In genomic region chr13:49733181-49733951, GRCh38 we compare ENCODE assay signal across 13 cellular contexts. TPM values are rescaled to one million over a fixed set of nuclear protein-coding genes. Genes with fewer than 3 reads are reported as not detected.
DNase-seq lines count a peak whose midpoint lies in the region; ATAC-seq, FAIRE-seq and TF ChIP-seq lines count a peak whose summit lies in the region.
"Had no signal": no experiment of that assay in that cellular context is flagged by ENCODE, and none has a peak within 500 bp of the region (broad histone marks: within the 10 kb centered on the region; RNA-seq: fewer than 3 reads in every experiment).

No MANE protein-coding gene starts in this region.

- H3K4ac ChIP-seq in H1 (replicated peaks; ENCODE audit: insufficient read length, low read depth, low read length) (no peak overlapping the region), trophoblast cell (ENCODE audit: low read depth, low read length) (no peak overlapping the region)

- H2BK5ac ChIP-seq in H1 (ENCODE audit: low read depth, low read length) (no peak overlapping the region), trophoblast cell (ENCODE audit: low read depth, low read length, poor library complexity) (no peak overlapping the region)

- H3K23ac ChIP-seq in H1 (ENCODE audit: insufficient read length), result no peak overlapping the region
- H3K23ac ChIP-seq in trophoblast cell (ENCODE audit: low read length), result no peak overlapping the region

- TF ChIP-seq CTCF in C4-2B (conservative IDR thresholded peaks at IDR 0.05) (no peak), H1 (IDR thresholded peaks at IDR 0.05; ENCODE audit: control extremely low read depth in 1 of 3, insufficient read depth in 1 of 3, low read depth in 1 of 3, low read length in 3 of 3) (no peak), lung (IDR thresholded peaks at IDR 0.05; ENCODE audit: control extremely low read depth, extremely low read depth) (no peak), MM.1S (IDR thresholded peaks at IDR 0.05; ENCODE audit: low read length) (no peak)

- H3K4me2 ChIP-seq in H1 (ENCODE audit: insufficient read depth in 1 of 2, low read depth in 2 of 2, low read length in 2 of 2) (no peak overlapping the region), MM.1S (ENCODE audit: low read depth, low read length) (no peak overlapping the region), trophoblast cell (ENCODE audit: low read length) (no peak overlapping the region)

- H2BK20ac ChIP-seq in H1 (ENCODE audit: low read length), result no peak overlapping the region

- CTCF ChIA-PET in H1 (lab: Charles Lee; ENCODE audit: partially characterized antibody), result interaction anchor here (0.6 to 1.1 kb wide), 2 partner anchors 63 to 84 kb away, joined by 3 read pairs; no protein-coding TSS in a partner anchor

- no peak overlapping the region for H2AK5ac ChIP-seq in H1 (ENCODE audit: low read depth, low read length)
- no peak overlapping the region for H2AK5ac ChIP-seq in trophoblast cell (ENCODE audit: low read length)

- H3K4me1 ChIP-seq in H1 (replicated peaks in 1 of 4; ENCODE audit: control insufficient read depth in 3 of 4, insufficient read depth in 4 of 4, low read length in 3 of 4) (no peaks in the 10 kb centered on the region), lung (ENCODE audit: control insufficient read depth in 2 of 2, insufficient read depth in 2 of 2, low read length in 2 of 2) (no peaks in the 10 kb centered on the region), MM.1S (ENCODE audit: low read length) (no peaks in the 10 kb centered on the region), trophoblast cell (ENCODE audit: control insufficient read depth in 1 of 2, insufficient read depth in 2 of 2, low read length in 2 of 2) (no peaks in the 10 kb centered on the region), HAP-1 (no peaks in the 10 kb centered on the region)
- H3K4me1 ChIP-seq: vagina had no signal

- no peak for TF ChIP-seq RAD21 in Ishikawa (IDR thresholded peaks at IDR 0.05; ENCODE audit: low read depth)
- TF ChIP-seq RAD21 in H1 (IDR thresholded peaks at IDR 0.05 in 1 of 2, conservative IDR thresholded peaks at IDR 0.05 in 1 of 2; ENCODE audit: low read depth in 2 of 2, low read length in 2 of 2), result no peak

- H3K79me2 ChIP-seq in H1 (ENCODE audit: control insufficient read depth in 1 of 2, insufficient read depth in 2 of 2, low read length in 2 of 2) (no peaks in the 10 kb centered on the region), MM.1S (ENCODE audit: low read length) (no peaks in the 10 kb centered on the region), trophoblast cell (ENCODE audit: control insufficient read depth, insufficient read depth, low read length, poor library complexity) (no peaks in the 10 kb centered on the region)

- no peaks in the 10 kb centered on the region for H3K23me2 ChIP-seq in H1 (ENCODE audit: low read depth, low read length)

- H3K4me3 ChIP-seq in H1 (ENCODE audit: extremely low read depth in 1 of 4, insufficient read depth in 2 of 4, low read depth in 3 of 4, low read length in 4 of 4), result no peak overlapping the region
- H3K4me3 ChIP-seq in lung, result no peak overlapping the region
- no peak overlapping the region for H3K4me3 ChIP-seq in MM.1S (ENCODE audit: low read length)
- H3K4me3 ChIP-seq in trophoblast cell (ENCODE audit: low read depth, low read length), result no peak overlapping the region
- H3K4me3 ChIP-seq in HAP-1, result no peak overlapping the region
- H3K4me3 ChIP-seq: vagina had no signal

- H4K8ac ChIP-seq in H1 (ENCODE audit: extremely low read depth, insufficient read depth, low read length), result peak overlapping the region; percentile 35; the same call in 1 of the 2 replicates
- H4K8ac ChIP-seq in trophoblast cell (ENCODE audit: low read depth, low read length), result no peak overlapping the region

- H2AFZ ChIP-seq in H1 (ENCODE audit: low read length) (no peak overlapping the region), MM.1S (ENCODE audit: low read length) (no peak overlapping the region), trophoblast cell (ENCODE audit: insufficient read depth, low read length, poor library complexity) (no peak overlapping the region)

- WGBS in H1 (ENCODE audit: extremely low coverage in 1 of 2, insufficient coverage in 1 of 2, insufficient read length in 1 of 2, insufficient replicate concordance in 2 of 2, low coverage in 1 of 2, low lambda C conversion rate in 2 of 2, missing lambda C conversion rate in 1 of 2), 2 experiments, result 93% methylated on average over 12 of the region's 12 CpGs; no CpG with 5 or more reads in 1 of the 2 experiments
- 63 to 86% methylated on average over 12 of the region's 12 CpGs for WGBS in lung, 2 donors
- WGBS in trophoblast cell (ENCODE audit: extremely low coverage, insufficient coverage, insufficient read length), result no CpG with 5 or more reads among the region's 12 CpGs

- H3K18ac ChIP-seq in H1 (ENCODE audit: extremely low read depth, low read length), result no peak overlapping the region
- H3K18ac ChIP-seq in trophoblast cell (ENCODE audit: low read length), result no peak overlapping the region

- H4K91ac ChIP-seq in H1 (replicated peaks; ENCODE audit: insufficient read length, low read length), result no peak overlapping the region
- H4K91ac ChIP-seq in trophoblast cell (ENCODE audit: low read depth, low read length), result no peak overlapping the region

- H3K27me3 ChIP-seq in H1 (replicated peaks in 1 of 4; ENCODE audit: control insufficient read depth in 3 of 4, extremely low read depth in 1 of 4, insufficient read depth in 3 of 4, low read length in 3 of 4), result no peaks in the 10 kb centered on the region
- no peaks in the 10 kb centered on the region for H3K27me3 ChIP-seq in lung (ENCODE audit: control insufficient read depth, insufficient read depth)
- H3K27me3 ChIP-seq in MM.1S (replicated peaks; ENCODE audit: insufficient read depth, low read length), result no peaks in the 10 kb centered on the region
- no peaks in the 10 kb centered on the region for H3K27me3 ChIP-seq in trophoblast cell (ENCODE audit: insufficient read depth, low read length)
- H3K27me3 ChIP-seq in HAP-1 (ENCODE audit: low read depth), result no peaks in the 10 kb centered on the region
- H3K27me3 ChIP-seq: vagina had no signal

- no peak for FAIRE-seq in H1 (lab: Jason Lieb, UNC)
- FAIRE-seq: H54 had no signal

- no peak overlapping the region for H2BK15ac ChIP-seq in H1 (ENCODE audit: low read length)

- H2BK120ac ChIP-seq in H1 (replicated peaks; ENCODE audit: low read depth, low read length) (no peak overlapping the region), trophoblast cell (ENCODE audit: insufficient read depth, low read length, poor library complexity) (no peak overlapping the region)

- no peak overlapping the region for H3K56ac ChIP-seq in H1 (replicated peaks; ENCODE audit: insufficient read length, low read depth, low read length)

- in situ Hi-C loops in HAP-1 (cut with MboI; ENCODE audit: low sequenced_read_pairs), result no loop called here

- TF ChIP-seq EP300 in Ishikawa (IDR thresholded peaks at IDR 0.05; ENCODE audit: borderline replicate concordance), result no peak
- TF ChIP-seq EP300 in H1 (IDR thresholded peaks at IDR 0.05; ENCODE audit: borderline replicate concordance in 1 of 2, low read depth in 2 of 2, low read length in 2 of 2), result no peak

- H3K27ac ChIP-seq in C4-2B (0 out of 2 replicates have a peak overlapping the region, but pooled peaks have one; percentile 3), H1 (ENCODE audit: low read depth, low read length) (no peak overlapping the region), lung (ENCODE audit: low read depth in 1 of 2, low read length in 1 of 2) (peak overlapping the region in 1 of 2 donors; percentile 6), MM.1S (ENCODE audit: low read length) (no peak overlapping the region), trophoblast cell (ENCODE audit: low read depth, low read length) (no peak overlapping the region)
- H3K27ac ChIP-seq: vagina had no signal

- H3K79me1 ChIP-seq in H1 (ENCODE audit: low read depth, low read length) (no peaks in the 10 kb centered on the region), trophoblast cell (ENCODE audit: low read length) (no peaks in the 10 kb centered on the region)

- DNase-seq in H1 (ENCODE audit: low read depth in 1 of 2, low spot score in 2 of 2) (no peak), lung (ENCODE audit: low spot score) (peak; percentile 50), MM.1S (no peak), trophoblast cell (no peak), HAP-1 (ENCODE audit: low spot score in 2 of 2) (no peak)
- no peak for DNase-seq in activated CD8-positive, alpha-beta memory T cell treated with anti-CD3 and anti-CD28 coated beads for 24 hours
- DNase-seq: activated CD4-positive, alpha-beta T cell treated with anti-CD3 and anti-CD28 coated beads for 48 hours; effector memory CD4-positive, alpha-beta T cell; NCI-H226 had no signal

- H3K9me2 ChIP-seq in MM.1S (replicated peaks; ENCODE audit: insufficient read depth, low read length), result no peaks in the 10 kb centered on the region

- H2BK12ac ChIP-seq in H1 (ENCODE audit: low read depth, low read length) (no peak overlapping the region), trophoblast cell (ENCODE audit: low read length) (no peak overlapping the region)

- no peak for TF ChIP-seq POLR2A in H1 (IDR thresholded peaks at IDR 0.05; ENCODE audit: control extremely low read depth in 1 of 2, low read depth in 2 of 2, low read length in 2 of 2)

- H3K14ac ChIP-seq in H1 (ENCODE audit: insufficient read length) (no peak overlapping the region), trophoblast cell (ENCODE audit: low read length) (no peak overlapping the region)

- H3K36me3 ChIP-seq in H1 (ENCODE audit: control insufficient read depth in 2 of 4, insufficient read depth in 4 of 4, low read length in 3 of 4), result peaks cover 0 to 24% (median 5%) of the 10 kb centered on the region in 4 experiments; a peak in 4 of 8 replicates
- H3K36me3 ChIP-seq in lung (ENCODE audit: control insufficient read depth in 2 of 2, insufficient read depth in 2 of 2, low read length in 2 of 2), result peaks cover 1 to 4% of the 10 kb centered on the region in 2 donors
- no peaks in the 10 kb centered on the region; the same call in 1 of the 2 replicates for H3K36me3 ChIP-seq in MM.1S (replicated peaks; ENCODE audit: insufficient read depth, low read length)
- peaks cover 5 to 7% of the 10 kb centered on the region in 2 experiments for H3K36me3 ChIP-seq in trophoblast cell (ENCODE audit: control insufficient read depth in 1 of 2, insufficient read depth in 2 of 2, low read length in 2 of 2)
- H3K36me3 ChIP-seq in HAP-1 (replicated peaks), result peaks cover 17% of the 10 kb centered on the region

- H4K12ac ChIP-seq in trophoblast cell (ENCODE audit: low read depth, low read length), result no peak overlapping the region

- no peaks in the 10 kb centered on the region for H3F3A ChIP-seq in MM.1S (ENCODE audit: insufficient read depth, low read length)

- peak; percentile 67 for ATAC-seq in lung (ENCODE audit: insufficient read depth, low FRiP score)

- no peaks in the 10 kb centered on the region for H3K9me3 ChIP-seq in H1 (ENCODE audit: insufficient read depth in 2 of 2, low read depth in 1 of 2, low read length in 1 of 2)
- no peaks in the 10 kb centered on the region for H3K9me3 ChIP-seq in lung (ENCODE audit: control insufficient read depth in 2 of 2, insufficient read depth in 1 of 2, low read length in 1 of 2)
- H3K9me3 ChIP-seq in MM.1S (replicated peaks; ENCODE audit: insufficient read depth, low read length), result no peaks in the 10 kb centered on the region
- no peaks in the 10 kb centered on the region for H3K9me3 ChIP-seq in trophoblast cell (ENCODE audit: insufficient read depth, low read depth, low read length)
- H3K9me3 ChIP-seq in HAP-1, result no peaks in the 10 kb centered on the region
- H3K9me3 ChIP-seq: vagina had no signal

- no peak overlapping the region; a peak in 1 of 7 replicates for H3K9ac ChIP-seq in H1 (replicated peaks in 1 of 4; ENCODE audit: extremely low read depth in 1 of 4, low read depth in 3 of 4, low read length in 3 of 4)
- H3K9ac ChIP-seq in MM.1S (ENCODE audit: low read length), result no peak overlapping the region
- no peak overlapping the region for H3K9ac ChIP-seq in trophoblast cell (ENCODE audit: low read length)

- H4K20me1 ChIP-seq in H1 (replicated peaks in 1 of 2; ENCODE audit: control insufficient read depth in 1 of 2, insufficient read depth in 2 of 2, low read length in 2 of 2) (peaks cover 0 to 2% of the 10 kb centered on the region in 2 experiments), MM.1S (ENCODE audit: insufficient read depth, low read length) (no peaks in the 10 kb centered on the region)

- POLR2A ChIA-PET in H1 (lab: Charles Lee; ENCODE audit: partially characterized antibody), result interaction anchor here (1.2 kb wide), 1 partner anchor 59 kb away, joined by 6 read pairs; the partner anchor contains the start of gene KPNA3

- no peak overlapping the region for H4K5ac ChIP-seq in H1 (ENCODE audit: insufficient read length, low read depth, low read length)

RNA-seq across cellular contexts. Expression of gene EBPL, which starts 42.1 kb away (rescaled TPM):
- 130 TPM in 2 replicates for total RNA-seq in H1 (2021; fragmentation: NEBNext Ultra II Directional; extraction: Animal tissue kit (Norgen Biotek cat#: 25700))
- polyA plus RNA-seq in H1 (2011; rRNA removed), result 136 and 204 TPM in 2 replicates
- polyA plus RNA-seq in H1 (2011; cell fraction: cytosol; rRNA removed), result 199 TPM
- polyA plus RNA-seq in H1 (2011; cell fraction: nucleus; rRNA removed), result 97.1 TPM
- polyA plus RNA-seq in H1 (2012, experiment 1 of 2), result 79.7 to 120 TPM (median 103 TPM) in 4 replicates
- polyA plus RNA-seq in H1 (2012, experiment 2 of 2), result 181 TPM
- polyA plus RNA-seq in H1 (2013, experiment 1 of 2), result 255 TPM
- 241 TPM for polyA plus RNA-seq in H1 (2013, experiment 2 of 2)
- 54.0 and 55.6 TPM in 2 replicates for polyA minus RNA-seq in H1 (2011; rRNA and poly(A)+ RNA removed)
- 38.8 TPM for polyA minus RNA-seq in H1 (2011; cell fraction: cytosol; rRNA and poly(A)+ RNA removed)
- 30.6 TPM for polyA minus RNA-seq in H1 (2011; cell fraction: nucleus; rRNA and poly(A)+ RNA removed)
- 10 to 100 TPM; 60.5 to 74.5 TPM for total RNA-seq in lung
- polyA plus RNA-seq in lung, result 10 to 100 TPM; 65.7 to 92.7 TPM
- polyA plus RNA-seq in trophoblast cell (2013), result 39.2 and 41.1 TPM in 2 replicates

RNA-seq across cellular contexts. Expression of gene KPNA3, which starts 59.1 kb away (rescaled TPM):
- total RNA-seq in H1 (2021; fragmentation: NEBNext Ultra II Directional; extraction: Animal tissue kit (Norgen Biotek cat#: 25700)), result 62.3 and 63.2 TPM in 2 replicates
- polyA plus RNA-seq in H1 (2011; rRNA removed) (13.1 and 21.4 TPM in 2 replicates), lung (10 to 100 TPM; 16.2 to 17.7 TPM)
- 21.6 TPM for polyA plus RNA-seq in H1 (2011; cell fraction: cytosol; rRNA removed)
- polyA plus RNA-seq in H1 (2011; cell fraction: nucleus; rRNA removed), result 16.4 TPM
- polyA plus RNA-seq in H1 (2012, experiment 1 of 2), result 19.6 to 38.0 TPM (median 23.4 TPM) in 4 replicates
- polyA plus RNA-seq in H1 (2012, experiment 2 of 2), result 2.4 TPM
- polyA plus RNA-seq in H1 (2013, experiment 1 of 2), result 68.1 TPM
- polyA plus RNA-seq in H1 (2013, experiment 2 of 2), result 61.0 TPM
- polyA minus RNA-seq in H1 (2011; rRNA and poly(A)+ RNA removed), result 45.2 and 55.8 TPM in 2 replicates
- polyA minus RNA-seq in H1 (2011; cell fraction: cytosol; rRNA and poly(A)+ RNA removed), result 22.1 TPM
- 66.9 TPM for polyA minus RNA-seq in H1 (2011; cell fraction: nucleus; rRNA and poly(A)+ RNA removed)
- 10 to 100 TPM; 30.6 to 41.6 TPM for total RNA-seq in lung
- polyA plus RNA-seq in trophoblast cell (2013), result 27.1 and 28.2 TPM in 2 replicates
